16 cellular contexts compared by ENCODE assay signal in genomic region chr4:173330590-173330989, GRCh38. TPM values are rescaled to one million over a fixed set of nuclear protein-coding genes. Genes with fewer than 3 reads are reported as not detected.
DNase-seq lines count a peak whose midpoint lies in the region; FAIRE-seq and TF ChIP-seq lines count a peak whose summit lies in the region.
"Had no signal": no experiment of that assay in that cellular context is flagged by ENCODE, and none has a peak within 500 bp of the region (broad histone marks: within the 10 kb centered on the region; RNA-seq: fewer than 3 reads in every experiment).

No MANE protein-coding gene starts in this region.

- H3K27me3 Mint-ChIP-seq in activated CD4-positive, alpha-beta memory T cell treated with anti-CD3 and anti-CD28 coated beads, Interleukin-2, amount 10 ng/mL, durations not matched to agents 7 days and 5 days = no peaks in the 10 kb centered on the region
- H3K27me3 Mint-ChIP-seq in activated CD4-positive, alpha-beta memory T cell treated with anti-CD3 and anti-CD28 coated beads for 36 hours = peaks cover 3% of the 10 kb centered on the region
- H3K27me3 Mint-ChIP-seq in mesothelial cell of epicardium (ENCODE audit: low read depth) = no peaks in the 10 kb centered on the region

- no peaks in the 10 kb centered on the region for H3K9me3 ChIP-seq in spleen
- H3K9me3 ChIP-seq: body of pancreas, Caco-2, uterus had no signal

- peaks cover 0 to 70% (median 25%) of the 10 kb centered on the region in 6 donors for H3K36me3 ChIP-seq in spleen
- H3K36me3 ChIP-seq: uterus had no signal

- peak overlapping the region; percentile 47 for H3K27ac Mint-ChIP-seq in activated CD4-positive, alpha-beta memory T cell treated with anti-CD3 and anti-CD28 coated beads, Interleukin-2, amount 10 ng/mL, durations not matched to agents 7 days and 5 days
- no peak overlapping the region for H3K27ac Mint-ChIP-seq in activated CD4-positive, alpha-beta memory T cell treated with anti-CD3 and anti-CD28 coated beads for 36 hours
- H3K27ac Mint-ChIP-seq in mesothelial cell of epicardium = peak overlapping the region; percentile 61

- H3K36me3 Mint-ChIP-seq in activated CD4-positive, alpha-beta memory T cell treated with anti-CD3 and anti-CD28 coated beads, Interleukin-2, amount 10 ng/mL, durations not matched to agents 7 days and 5 days (ENCODE audit: low read depth) = peaks cover 73% of the 10 kb centered on the region
- peaks cover 47% of the 10 kb centered on the region for H3K36me3 Mint-ChIP-seq in activated CD4-positive, alpha-beta memory T cell treated with anti-CD3 and anti-CD28 coated beads for 36 hours
- H3K36me3 Mint-ChIP-seq in mesothelial cell of epicardium = peaks cover 18% of the 10 kb centered on the region

- no peak for TF ChIP-seq CTCF in VCaP (conservative IDR thresholded peaks at IDR 0.05)
- no peak for TF ChIP-seq CTCF in mesothelial cell of epicardium (IDR thresholded peaks at IDR 0.05; ENCODE audit: unreplicated experiment)
- TF ChIP-seq CTCF in spleen (IDR thresholded peaks at IDR 0.05 in 8 of 11, conservative IDR thresholded peaks at IDR 0.05 in 3 of 11) = no peak

- POLR2A ChIA-PET in activated CD4-positive, alpha-beta memory T cell treated with anti-CD3 and anti-CD28 coated beads, Interleukin-2, amount 10 ng/mL, durations not matched to agents 7 days and 5 days (lab: Charles Lee) = interaction anchor here (1.2 to 14.2 kb wide), 7 partner anchors 10 to 163 kb away, joined by 3 to 710 read pairs (median 6); partner anchors contain the start of genes GALNT7 and SAP30
- POLR2A ChIA-PET in activated CD4-positive, alpha-beta memory T cell treated with anti-CD3 and anti-CD28 coated beads for 36 hours (lab: Charles Lee) = interaction anchor here (1.5 to 2.3 kb wide), 3 partner anchors 10 to 41 kb away, joined by 3 to 8 read pairs (median 6); no protein-coding TSS in a partner anchor

- CTCF ChIA-PET in activated CD4-positive, alpha-beta memory T cell treated with anti-CD3 and anti-CD28 coated beads, Interleukin-2, amount 10 ng/mL, durations not matched to agents 7 days and 5 days (lab: Charles Lee) = interaction anchor here (1.2 to 7.9 kb wide), 4 partner anchors 12 to 91 kb away, joined by 3 to 90 read pairs (median 10); partner anchors contain the start of gene SAP30
- CTCF ChIA-PET in activated CD4-positive, alpha-beta memory T cell treated with anti-CD3 and anti-CD28 coated beads for 36 hours (lab: Charles Lee) = interaction anchor here (1.3 to 1.7 kb wide), 4 partner anchors 9 to 29 kb away, joined by 3 to 10 read pairs (median 6); no protein-coding TSS in a partner anchor

- peak; percentile 4 for FAIRE-seq in GM19239 (lab: Jason Lieb, UNC)

- no peak for TF ChIP-seq POLR2A in spleen (IDR thresholded peaks at IDR 0.05)

- H3K4me1 Mint-ChIP-seq in activated CD4-positive, alpha-beta memory T cell treated with anti-CD3 and anti-CD28 coated beads, Interleukin-2, amount 10 ng/mL, durations not matched to agents 7 days and 5 days = peaks cover 31% of the 10 kb centered on the region
- peaks cover 9% of the 10 kb centered on the region for H3K4me1 Mint-ChIP-seq in activated CD4-positive, alpha-beta memory T cell treated with anti-CD3 and anti-CD28 coated beads for 36 hours (ENCODE audit: low read depth)
- H3K4me1 Mint-ChIP-seq in mesothelial cell of epicardium = peaks cover 19% of the 10 kb centered on the region

- H3K4me3 Mint-ChIP-seq in activated CD4-positive, alpha-beta memory T cell treated with anti-CD3 and anti-CD28 coated beads, Interleukin-2, amount 10 ng/mL, durations not matched to agents 7 days and 5 days = peak overlapping the region; percentile 51
- no peak overlapping the region for H3K4me3 Mint-ChIP-seq in activated CD4-positive, alpha-beta memory T cell treated with anti-CD3 and anti-CD28 coated beads for 36 hours
- H3K4me3 Mint-ChIP-seq in mesothelial cell of epicardium = no peak overlapping the region

- intact Hi-C loops in activated CD4-positive, alpha-beta memory T cell treated with anti-CD3 and anti-CD28 coated beads for 36 hours (cut with micrococcal nuclease) = loop anchor here (1.0 kb wide), 1 partner anchor 9 kb away; no protein-coding TSS in a partner anchor
- intact Hi-C loops in spleen (cut with DNase I; ENCODE audit: low total_unique reads) = loop anchor here (5.0 kb wide), 1 partner anchor 42 kb away; the partner anchor contains the start of gene SAP30

- H3K4me3 ChIP-seq in spleen = peak overlapping the region in 1 of 8 donors; percentile 74
- H3K4me3 ChIP-seq: body of pancreas, uterus had no signal

- 92 to 98% (median 93%) methylated on average over 2 of the region's 2 CpGs for WGBS in spleen, 5 donors

- peaks cover 14 to 47% (median 36%) of the 10 kb centered on the region in 6 donors for H3K4me1 ChIP-seq in spleen

- no peaks in the 10 kb centered on the region for H3K27me3 ChIP-seq in spleen (replicated peaks in 1 of 7)
- H3K27me3 ChIP-seq: body of pancreas, uterus had no signal

- peak overlapping the region; percentile 91; the same call in 1 of the 2 replicates for H3K27ac ChIP-seq in VCaP
- H3K27ac ChIP-seq in spleen = peak overlapping the region in 3 of 8 donors; percentile 29 to 99 (median 99)
- H3K27ac ChIP-seq: body of pancreas, uterus had no signal

- no peak for DNase-seq in activated CD4-positive, alpha-beta memory T cell treated with anti-CD3 and anti-CD28 coated beads, Interleukin-2, amount 10 ng/mL, durations not matched to agents 7 days and 5 days
- no peak for DNase-seq in activated CD4-positive, alpha-beta memory T cell treated with anti-CD3 and anti-CD28 coated beads for 36 hours
- DNase-seq in GM19239 (ENCODE audit: insufficient read length, low spot score) (no peak), mesothelial cell of epicardium (ENCODE audit: low spot score in 2 of 2, unreplicated experiment in 2 of 2) (no peak), spleen (no peak), NCI-H146 treated with DMSO at 0.1 percent for 48 hours (lab: John Stamatoyannopoulos, UW; ENCODE audit: unreplicated experiment) (no peak), DMS 273 treated with DMSO at 0.1 percent for 48 hours (lab: John Stamatoyannopoulos, UW) (no peak)
- DNase-seq: activated gamma-delta T cell treated with Interleukin-2 at 50 U/mL for 16 hours, body of pancreas, Caco-2, left colon, NCI-H1092, NCI-H526 treated with DMSO at 0.1 percent for 48 hours, nucleus accumbens, uterus had no signal

- no peaks in the 10 kb centered on the region for H3K9me3 Mint-ChIP-seq in activated CD4-positive, alpha-beta memory T cell treated with anti-CD3 and anti-CD28 coated beads, Interleukin-2, amount 10 ng/mL, durations not matched to agents 7 days and 5 days
- no peaks in the 10 kb centered on the region for H3K9me3 Mint-ChIP-seq in activated CD4-positive, alpha-beta memory T cell treated with anti-CD3 and anti-CD28 coated beads for 36 hours
- H3K9me3 Mint-ChIP-seq in mesothelial cell of epicardium = no peaks in the 10 kb centered on the region

RNA-seq across cellular contexts. Expression of gene HMGB2, which starts 3.6 kb away (rescaled TPM):
- total RNA-seq in activated CD4-positive, alpha-beta memory T cell treated with anti-CD3 and anti-CD28 coated beads, Interleukin-2, amount 10 ng/mL, durations not matched to agents 7 days and 5 days = 100 to 1,000 TPM; 776 to 794 TPM
- 100 to 1,000 TPM; 610 to 614 TPM for total RNA-seq in activated CD4-positive, alpha-beta memory T cell treated with anti-CD3 and anti-CD28 coated beads for 36 hours
- total RNA-seq in mesothelial cell of epicardium (95.2 to 98.6 TPM (median 98.4 TPM) in 3 replicates), spleen (100 to 1,000 TPM in 5 of 7 donors, 10 to 100 TPM in 2; 78.2 to 143 (median 126) TPM)
- polyA plus RNA-seq in spleen = 100 to 1,000 TPM; 116 to 421 (median 163) TPM

RNA-seq across cellular contexts. Expression of gene SAP30, which starts 40.2 kb away (rescaled TPM):
- total RNA-seq in activated CD4-positive, alpha-beta memory T cell treated with anti-CD3 and anti-CD28 coated beads, Interleukin-2, amount 10 ng/mL, durations not matched to agents 7 days and 5 days = 10 to 100 TPM; 27.5 to 29.7 TPM
- 10 to 100 TPM; 26.1 to 26.5 TPM for total RNA-seq in activated CD4-positive, alpha-beta memory T cell treated with anti-CD3 and anti-CD28 coated beads for 36 hours
- total RNA-seq in mesothelial cell of epicardium = 13.6 to 16.8 TPM (median 15.4 TPM) in 3 replicates
- total RNA-seq in spleen = 10 to 100 TPM in 6 of 7 donors, 1 to 10 TPM in 1; 6.0 to 43.2 (median 20.4) TPM
- 10 to 100 TPM in 1 of 3 donors, 1 to 10 TPM in 2; 2.7 to 10.6 (median 8.0) TPM for polyA plus RNA-seq in spleen
